34 cellular contexts compared by ENCODE assay signal in genomic region chr1:83491930-83492329, GRCh38.
"Had no signal": no experiment of that assay in that cellular context is flagged by ENCODE, and none has a peak within 500 bp of the region (broad histone marks: within the 10 kb centered on the region; RNA-seq: fewer than 3 reads in every experiment).

No MANE protein-coding gene starts in this region.

- DNase-seq: Karpas-422, Kasumi-1, KG1, MG63, MM.1S, MV-4-11, NCI-H1048, NCI-H1092, NCI-H1092 treated with DMSO at 0.1 percent for 48 hours, NCI-H1105, NCI-H1105 treated with DMSO at 0.1 percent for 48 hours, NCI-H1417, NCI-H1417 treated with DMSO at 0.1 percent for 48 hours, NCI-H1436, NCI-H1436 treated with DMSO at 0.1 percent for 48 hours, NCI-H146, NCI-H1694, NCI-H1694 treated with DMSO at 0.1 percent for 48 hours, NCI-H187, NCI-H187 treated with DMSO at 0.1 percent for 48 hours, NCI-H1930, NCI-H2029, NCI-H2029 treated with DMSO at 0.1 percent for 48 hours, NCI-H2081, NCI-H2081 treated with DMSO at 0.1 percent for 48 hours, NCI-H2107, NCI-H2171, NCI-H2171 treated with DMSO at 0.1 percent for 48 hours, NCI-H2227 treated with DMSO at 0.1 percent for 48 hours, NCI-H226, NCI-H345, NCI-H446, NCI-H446 treated with DMSO at 0.1 percent for 48 hours had no signal

- H3K27ac ChIP-seq: KMS-11 had no signal

- H3K36me3 ChIP-seq: MG63 had no signal

- H3K9ac ChIP-seq: KMS-11 had no signal

- H3K9me3 ChIP-seq: MG63 had no signal

- H3K4me2 ChIP-seq: KMS-11 had no signal

- H3K4me3 ChIP-seq: MG63 had no signal

- H3K27me3 ChIP-seq: MG63 had no signal
